In the genomic region with DNA sequence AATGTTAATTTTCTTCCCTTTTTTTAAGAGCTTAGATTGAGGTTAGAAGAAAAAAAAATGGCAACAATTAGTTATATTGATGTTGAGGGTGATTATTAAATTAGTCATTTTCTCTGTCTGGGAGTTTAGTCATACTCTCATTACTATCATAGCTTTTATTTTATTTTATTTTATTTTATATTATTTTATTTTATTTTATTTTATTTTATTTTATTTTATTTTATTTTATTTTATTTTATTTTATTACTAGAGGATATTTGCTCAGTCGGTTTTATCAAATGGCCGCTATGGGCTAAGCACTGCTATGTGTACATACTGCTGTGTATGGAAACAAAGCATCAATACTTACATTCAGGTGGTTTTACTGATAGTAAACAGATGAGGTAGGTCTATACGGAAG, we compare ENCODE assay signal across 11 cellular contexts.
"Had no signal": no experiment of that assay in that cellular context is flagged by ENCODE, and none has a peak within 500 bp of the region (broad histone marks: within the 10 kb centered on the region; RNA-seq: fewer than 3 reads in every experiment).

No MANE protein-coding gene starts in this region.

- H3K4me3 Mint-ChIP-seq: GM23338, H9, HFFc6 had no signal

- H3K4me1 ChIP-seq: HAP-1 had no signal

- FAIRE-seq: H1, H54 had no signal

- H3K9me3 Mint-ChIP-seq: GM23338, H9, HFFc6 had no signal

- ATAC-seq: GM23338, HCT116 had no signal

- H3K27ac ChIP-seq: GM23248 had no signal

- DNase-seq: GM23248, GOT3, H7, H9, HCEC 1CT, HFFc6 had no signal

- H3K9me3 ChIP-seq: HAP-1 had no signal

- H3K4me1 Mint-ChIP-seq: GM23338, H9 had no signal

- H3K4me3 ChIP-seq: GM23248, GM23338, HAP-1 had no signal

- H3K27ac Mint-ChIP-seq: H9, HFFc6 had no signal
